Comparison of ENCODE assay signal across 1 cellular context in the genomic region with DNA sequence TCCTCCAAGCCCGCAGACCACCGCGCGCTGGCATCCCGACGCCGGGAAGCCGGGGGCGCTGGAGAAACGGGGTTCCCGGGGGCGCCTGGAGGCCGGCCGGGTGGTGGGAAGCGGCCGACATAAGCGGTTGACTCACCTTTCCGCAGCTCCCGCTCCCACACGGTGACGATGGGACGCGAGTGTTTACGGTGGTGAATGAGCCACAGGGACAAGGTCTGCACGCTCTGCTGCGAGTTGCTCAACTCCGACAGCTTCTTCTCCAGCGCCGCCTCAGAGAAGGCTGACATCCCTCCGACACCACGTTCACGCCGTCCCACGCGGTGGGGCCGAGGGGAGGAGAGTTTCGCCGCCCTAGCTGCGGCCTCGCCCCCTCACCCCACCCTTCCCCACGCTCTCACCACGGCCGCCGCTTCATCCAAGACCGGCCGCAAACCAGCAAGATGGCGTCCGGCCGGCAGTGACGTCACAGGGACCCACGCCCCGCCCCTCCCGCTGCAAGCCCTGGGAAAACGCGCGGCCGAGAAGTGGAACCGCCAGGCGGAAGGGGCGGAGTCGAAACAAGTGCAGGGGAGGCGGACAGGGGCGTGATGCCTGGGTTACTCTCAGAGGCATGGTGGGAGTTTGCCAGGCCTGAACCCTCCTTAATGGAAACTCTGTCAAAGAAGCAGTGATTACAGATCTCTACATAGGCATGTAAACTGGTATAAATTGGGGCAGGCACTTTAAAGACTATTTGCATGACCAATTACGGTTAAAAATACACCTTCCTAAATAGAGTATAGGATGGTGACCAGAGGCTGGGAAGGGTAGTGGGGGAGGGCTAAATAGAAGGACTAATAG.
TF ChIP-seq lines count a peak whose summit lies in the region.

A gene with protein sequence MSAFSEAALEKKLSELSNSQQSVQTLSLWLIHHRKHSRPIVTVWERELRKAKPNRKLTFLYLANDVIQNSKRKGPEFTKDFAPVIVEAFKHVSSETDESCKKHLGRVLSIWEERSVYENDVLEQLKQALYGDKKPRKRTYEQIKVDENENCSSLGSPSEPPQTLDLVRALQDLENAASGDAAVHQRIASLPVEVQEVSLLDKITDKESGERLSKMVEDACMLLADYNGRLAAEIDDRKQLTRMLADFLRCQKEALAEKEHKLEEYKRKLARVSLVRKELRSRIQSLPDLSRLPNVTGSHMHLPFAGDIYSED (minus strand): TSS at position 442 of the 840 bp plus-strand sequence. CDS start 155 bp downstream, at position 287.

TF ChIP-seq in HepG2, 621 proteins besides CTCF, POLR2A, EP300 and RAD21 (continued from another document and continues in another):
- TF ChIP-seq, protein P1, sequence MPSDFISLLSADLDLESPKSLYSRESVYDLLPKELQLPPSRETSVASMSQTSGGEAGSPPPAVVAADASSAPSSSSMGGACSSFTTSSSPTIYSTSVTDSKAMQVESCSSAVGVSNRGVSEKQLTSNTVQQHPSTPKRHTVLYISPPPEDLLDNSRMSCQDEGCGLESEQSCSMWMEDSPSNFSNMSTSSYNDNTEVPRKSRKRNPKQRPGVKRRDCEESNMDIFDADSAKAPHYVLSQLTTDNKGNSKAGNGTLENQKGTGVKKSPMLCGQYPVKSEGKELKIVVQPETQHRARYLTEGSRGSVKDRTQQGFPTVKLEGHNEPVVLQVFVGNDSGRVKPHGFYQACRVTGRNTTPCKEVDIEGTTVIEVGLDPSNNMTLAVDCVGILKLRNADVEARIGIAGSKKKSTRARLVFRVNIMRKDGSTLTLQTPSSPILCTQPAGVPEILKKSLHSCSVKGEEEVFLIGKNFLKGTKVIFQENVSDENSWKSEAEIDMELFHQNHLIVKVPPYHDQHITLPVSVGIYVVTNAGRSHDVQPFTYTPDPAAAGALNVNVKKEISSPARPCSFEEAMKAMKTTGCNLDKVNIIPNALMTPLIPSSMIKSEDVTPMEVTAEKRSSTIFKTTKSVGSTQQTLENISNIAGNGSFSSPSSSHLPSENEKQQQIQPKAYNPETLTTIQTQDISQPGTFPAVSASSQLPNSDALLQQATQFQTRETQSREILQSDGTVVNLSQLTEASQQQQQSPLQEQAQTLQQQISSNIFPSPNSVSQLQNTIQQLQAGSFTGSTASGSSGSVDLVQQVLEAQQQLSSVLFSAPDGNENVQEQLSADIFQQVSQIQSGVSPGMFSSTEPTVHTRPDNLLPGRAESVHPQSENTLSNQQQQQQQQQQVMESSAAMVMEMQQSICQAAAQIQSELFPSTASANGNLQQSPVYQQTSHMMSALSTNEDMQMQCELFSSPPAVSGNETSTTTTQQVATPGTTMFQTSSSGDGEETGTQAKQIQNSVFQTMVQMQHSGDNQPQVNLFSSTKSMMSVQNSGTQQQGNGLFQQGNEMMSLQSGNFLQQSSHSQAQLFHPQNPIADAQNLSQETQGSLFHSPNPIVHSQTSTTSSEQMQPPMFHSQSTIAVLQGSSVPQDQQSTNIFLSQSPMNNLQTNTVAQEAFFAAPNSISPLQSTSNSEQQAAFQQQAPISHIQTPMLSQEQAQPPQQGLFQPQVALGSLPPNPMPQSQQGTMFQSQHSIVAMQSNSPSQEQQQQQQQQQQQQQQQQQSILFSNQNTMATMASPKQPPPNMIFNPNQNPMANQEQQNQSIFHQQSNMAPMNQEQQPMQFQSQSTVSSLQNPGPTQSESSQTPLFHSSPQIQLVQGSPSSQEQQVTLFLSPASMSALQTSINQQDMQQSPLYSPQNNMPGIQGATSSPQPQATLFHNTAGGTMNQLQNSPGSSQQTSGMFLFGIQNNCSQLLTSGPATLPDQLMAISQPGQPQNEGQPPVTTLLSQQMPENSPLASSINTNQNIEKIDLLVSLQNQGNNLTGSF (CRISPR knock-in tag; IDR thresholded peaks at IDR 0.05): no peak
- TF ChIP-seq SIX4 (CRISPR knock-in tag; IDR thresholded peaks at IDR 0.05) (no peak), CBX1 (IDR thresholded peaks at IDR 0.05; ENCODE audit: low read depth) (no peak), ZNF660 (CRISPR knock-in tag; IDR thresholded peaks at IDR 0.05; ENCODE audit: borderline replicate concordance, low read depth) (no peak), HMGA1 (CRISPR knock-in tag; conservative IDR thresholded peaks at IDR 0.05) (no peak), ZNF17 (CRISPR knock-in tag; IDR thresholded peaks at IDR 0.05) (no peak), IRF9 (CRISPR knock-in tag; IDR thresholded peaks at IDR 0.05; ENCODE audit: borderline replicate concordance) (peak; percentile 59; the same call in 1 of the 2 replicates), HNF1B (CRISPR knock-in tag; IDR thresholded peaks at IDR 0.05) (peak; percentile 88), ZNF788 (CRISPR knock-in tag; IDR thresholded peaks at IDR 0.05; ENCODE audit: borderline replicate concordance) (no peak; the same call in 1 of the 2 replicates), SMARCC2 (IDR thresholded peaks at IDR 0.05) (no peak), ASH2L (IDR thresholded peaks at IDR 0.05; ENCODE audit: insufficient read length, low read depth, low read length) (peak; percentile 96), SATB2 (CRISPR knock-in tag; IDR thresholded peaks at IDR 0.05) (no peak; the same call in 1 of the 2 replicates), FOXM1 (CRISPR knock-in tag; IDR thresholded peaks at IDR 0.05) (no peak), KMT2A (CRISPR knock-in tag; IDR thresholded peaks at IDR 0.05) (peak; percentile 98), JUND (CRISPR knock-in tag; IDR thresholded peaks at IDR 0.05) (peak; percentile 65), GTF3A (CRISPR knock-in tag; conservative IDR thresholded peaks at IDR 0.05) (no peak), SOX5 (CRISPR knock-in tag; IDR thresholded peaks at IDR 0.05; ENCODE audit: borderline replicate concordance) (no peak), RFX3 (CRISPR knock-in tag; IDR thresholded peaks at IDR 0.05) (no peak), MYNN (CRISPR knock-in tag; IDR thresholded peaks at IDR 0.05; ENCODE audit: low read depth) (no peak), NFIC (IDR thresholded peaks at IDR 0.05; ENCODE audit: low read length) (no peak), ZBTB3 (CRISPR knock-in tag; IDR thresholded peaks at IDR 0.05; ENCODE audit: borderline replicate concordance, low read depth) (no peak), PATZ1 (CRISPR knock-in tag; IDR thresholded peaks at IDR 0.05) (peak; percentile 73; the same call in 1 of the 2 replicates), ZNF207 (IDR thresholded peaks at IDR 0.05; ENCODE audit: borderline replicate concordance) (no peak), ZNF737 (CRISPR knock-in tag; IDR thresholded peaks at IDR 0.05; ENCODE audit: borderline replicate concordance) (no peak), ZNF253 (CRISPR knock-in tag; IDR thresholded peaks at IDR 0.05; ENCODE audit: borderline replicate concordance) (no peak), SUZ12 (IDR thresholded peaks at IDR 0.05; ENCODE audit: low read depth, low read length) (no peak), ZNF256 (CRISPR knock-in tag; conservative IDR thresholded peaks at IDR 0.05) (no peak; the same call in 1 of the 2 replicates), WIZ (CRISPR knock-in tag; IDR thresholded peaks at IDR 0.05) (peak; percentile 86; the same call in 1 of the 2 replicates), STAG1 (CRISPR knock-in tag; IDR thresholded peaks at IDR 0.05) (no peak), NFKB2 (CRISPR knock-in tag; IDR thresholded peaks at IDR 0.05; ENCODE audit: borderline replicate concordance) (peak; percentile 74; the same call in 1 of the 2 replicates), ZNF441 (CRISPR knock-in tag; IDR thresholded peaks at IDR 0.05; ENCODE audit: borderline replicate concordance) (peak; percentile 66; the same call in 1 of the 2 replicates), PRDM4 (CRISPR knock-in tag; IDR thresholded peaks at IDR 0.05; ENCODE audit: borderline replicate concordance) (no peak)
- TF ChIP-seq, protein P2, sequence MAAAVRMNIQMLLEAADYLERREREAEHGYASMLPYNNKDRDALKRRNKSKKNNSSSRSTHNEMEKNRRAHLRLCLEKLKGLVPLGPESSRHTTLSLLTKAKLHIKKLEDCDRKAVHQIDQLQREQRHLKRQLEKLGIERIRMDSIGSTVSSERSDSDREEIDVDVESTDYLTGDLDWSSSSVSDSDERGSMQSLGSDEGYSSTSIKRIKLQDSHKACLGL (CRISPR knock-in tag; IDR thresholded peaks at IDR 0.05): peak; percentile 40; the same call in 1 of the 2 replicates
- TF ChIP-seq, protein P3, sequence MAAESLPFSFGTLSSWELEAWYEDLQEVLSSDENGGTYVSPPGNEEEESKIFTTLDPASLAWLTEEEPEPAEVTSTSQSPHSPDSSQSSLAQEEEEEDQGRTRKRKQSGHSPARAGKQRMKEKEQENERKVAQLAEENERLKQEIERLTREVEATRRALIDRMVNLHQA (CRISPR knock-in tag; IDR thresholded peaks at IDR 0.05): no peak
- TF ChIP-seq, protein P4, sequence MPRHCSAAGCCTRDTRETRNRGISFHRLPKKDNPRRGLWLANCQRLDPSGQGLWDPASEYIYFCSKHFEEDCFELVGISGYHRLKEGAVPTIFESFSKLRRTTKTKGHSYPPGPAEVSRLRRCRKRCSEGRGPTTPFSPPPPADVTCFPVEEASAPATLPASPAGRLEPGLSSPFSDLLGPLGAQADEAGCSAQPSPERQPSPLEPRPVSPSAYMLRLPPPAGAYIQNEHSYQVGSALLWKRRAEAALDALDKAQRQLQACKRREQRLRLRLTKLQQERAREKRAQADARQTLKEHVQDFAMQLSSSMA (CRISPR knock-in tag; IDR thresholded peaks at IDR 0.05): no peak
- TF ChIP-seq, protein P5, sequence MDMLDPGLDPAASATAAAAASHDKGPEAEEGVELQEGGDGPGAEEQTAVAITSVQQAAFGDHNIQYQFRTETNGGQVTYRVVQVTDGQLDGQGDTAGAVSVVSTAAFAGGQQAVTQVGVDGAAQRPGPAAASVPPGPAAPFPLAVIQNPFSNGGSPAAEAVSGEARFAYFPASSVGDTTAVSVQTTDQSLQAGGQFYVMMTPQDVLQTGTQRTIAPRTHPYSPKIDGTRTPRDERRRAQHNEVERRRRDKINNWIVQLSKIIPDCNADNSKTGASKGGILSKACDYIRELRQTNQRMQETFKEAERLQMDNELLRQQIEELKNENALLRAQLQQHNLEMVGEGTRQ (IDR thresholded peaks at IDR 0.05; ENCODE audit: low read depth, low read length): no peak
- TF ChIP-seq, protein P5 (CRISPR knock-in tag; IDR thresholded peaks at IDR 0.05; ENCODE audit: borderline replicate concordance): no peak
